8 cellular contexts compared by ENCODE assay signal in genomic region chr17:78173025-78173715, GRCh38. TPM values are rescaled to one million over a fixed set of nuclear protein-coding genes. Genes with fewer than 3 reads are reported as not detected.
DNase-seq lines count a peak whose midpoint lies in the region; ATAC-seq and TF ChIP-seq lines count a peak whose summit lies in the region.

No MANE protein-coding gene starts in this region.

- intact Hi-C loops in Caco-2 (cut with micrococcal nuclease; ENCODE audit: unreplicated experiment) (no loop called here), head of caudate nucleus (cut with DNase I) (loop anchor here (5.0 to 10.0 kb wide), 2 partner anchors 46 to 82 kb away; partner anchors contain the start of gene TMC6)

- DNase-seq in Caco-2 (no peak), naive B cell (peak; percentile 64), HuH-7 (ENCODE audit: low spot score) (no peak), head of caudate nucleus (no peak), COLO829 (ENCODE audit: low spot score) (no peak), NCI-H524 (lab: John Stamatoyannopoulos, UW) (no peak)

- H3K27me3 ChIP-seq in Caco-2 (replicated peaks; ENCODE audit: control insufficient read depth, insufficient read depth, low read length), result no peaks in the 10 kb centered on the region

- POLR2A ChIA-PET in Caco-2 (lab: Charles Lee), result interaction anchor here (1.2 kb wide), 1 partner anchor 13 kb away, joined by 4 read pairs; the partner anchor contains the start of gene TK1

- peaks cover 24% of the 10 kb centered on the region for H3K4me1 Mint-ChIP-seq in Caco-2 (ENCODE audit: low read depth, unreplicated experiment)
- H3K4me1 Mint-ChIP-seq in naive B cell, result peaks cover 66 to 81% (median 76%) of the 10 kb centered on the region in 3 donors

- H3K27ac Mint-ChIP-seq in Caco-2 (ENCODE audit: unreplicated experiment) (peak overlapping the region; percentile 78), naive B cell (peak overlapping the region; percentile 94 to 99 (median 98))

- peak overlapping the region; percentile 51 for H3K27ac ChIP-seq in angular gyrus (ENCODE audit: low read depth, low read length)

- H3K9me3 Mint-ChIP-seq in Caco-2 (ENCODE audit: unreplicated experiment), result no peaks in the 10 kb centered on the region
- H3K9me3 Mint-ChIP-seq in naive B cell, result no peaks in the 10 kb centered on the region

- peak; percentile 42 for ATAC-seq in HG02678 (IDR thresholded peaks at IDR 0.05; ENCODE audit: unreplicated experiment)
- peak; percentile 35 to 48 for ATAC-seq in naive B cell (ENCODE audit: low read depth in 2 of 2)

- TF ChIP-seq CTCF in Caco-2 (IDR thresholded peaks at IDR 0.05; ENCODE audit: insufficient read depth in 1 of 2, low read depth in 1 of 2, low read length in 1 of 2, severe bottlenecking in 1 of 2, unreplicated experiment in 1 of 2), result no peak

- no peaks in the 10 kb centered on the region for H3K9me3 ChIP-seq in Caco-2

- no TSS peak for BruUV-seq in Caco-2 (replicated peaks; lab: Mats Ljungman, UMichigan)

- CTCF ChIA-PET in Caco-2 (lab: Charles Lee), result no interaction called here

- H3K4me3 Mint-ChIP-seq in Caco-2 (ENCODE audit: unreplicated experiment) (peak overlapping the region; percentile 22), naive B cell (peak overlapping the region; percentile 76 to 92 (median 87))

- peaks cover 2% of the 10 kb centered on the region for H3K36me3 ChIP-seq in Caco-2 (ENCODE audit: control insufficient read depth, insufficient read depth, low read length)

- H3K4me3 ChIP-seq in Caco-2 (ENCODE audit: low read depth, low read length), result no peak overlapping the region

- H3K36me3 Mint-ChIP-seq in Caco-2 (ENCODE audit: insufficient read depth, unreplicated experiment) (peaks cover 94% of the 10 kb centered on the region), naive B cell (peaks cover 0 to 12% of the 10 kb centered on the region in 2 donors)

- peaks cover 25% of the 10 kb centered on the region for H3K4me1 ChIP-seq in Caco-2

- no peaks in the 10 kb centered on the region for H3K27me3 Mint-ChIP-seq in Caco-2 (ENCODE audit: insufficient read depth, unreplicated experiment)
- no peaks in the 10 kb centered on the region for H3K27me3 Mint-ChIP-seq in naive B cell

RNA-seq across cellular contexts. Expression of gene SYNGR2, which starts 4.8 kb away (rescaled TPM):
- 169 and 193 TPM in 2 replicates for total RNA-seq in Caco-2 (2022)
- polyA plus RNA-seq in naive B cell (ENCODE audit: low read depth in 6 of 6), result 100 to 1,000 TPM; 490 to 908 (median 562) TPM

RNA-seq across cellular contexts. Expression of gene TK1, which starts 13.7 kb away (rescaled TPM):
- total RNA-seq in Caco-2 (2022), result 171 and 190 TPM in 2 replicates
- polyA plus RNA-seq in naive B cell (ENCODE audit: low read depth in 6 of 6), result 1 to 10 TPM in 5 of 6 donors, under 1 TPM in 1; 0.91 to 3.5 (median 2.1) TPM

RNA-seq across cellular contexts. Expression of gene AFMID, which starts 14.0 kb away (rescaled TPM):
- total RNA-seq in Caco-2 (2022), result 68.5 and 83.0 TPM in 2 replicates
- 1 to 10 TPM in 4 of 6 donors, under 1 TPM in 1, not detected in 1; 0.53 to 4.6 (median 2.1) TPM for polyA plus RNA-seq in naive B cell (ENCODE audit: low read depth in 6 of 6)

RNA-seq across cellular contexts. Expression of gene C17orf99, which starts 27.0 kb away (rescaled TPM):
- total RNA-seq in Caco-2 (2022), result not detected in 2 replicates
- polyA plus RNA-seq in naive B cell (ENCODE audit: low read depth in 6 of 6), result under 1 TPM in 1 of 6 donors, not detected in 5; 0.42 TPM

RNA-seq across cellular contexts. Expression of gene BIRC5, which starts 40.9 kb away (rescaled TPM):
- 82.0 and 88.8 TPM in 2 replicates for total RNA-seq in Caco-2 (2022)
- polyA plus RNA-seq in naive B cell (ENCODE audit: low read depth in 6 of 6), result not detected
